Comparison of ENCODE assay signal across 17 cellular contexts in the genomic region with DNA sequence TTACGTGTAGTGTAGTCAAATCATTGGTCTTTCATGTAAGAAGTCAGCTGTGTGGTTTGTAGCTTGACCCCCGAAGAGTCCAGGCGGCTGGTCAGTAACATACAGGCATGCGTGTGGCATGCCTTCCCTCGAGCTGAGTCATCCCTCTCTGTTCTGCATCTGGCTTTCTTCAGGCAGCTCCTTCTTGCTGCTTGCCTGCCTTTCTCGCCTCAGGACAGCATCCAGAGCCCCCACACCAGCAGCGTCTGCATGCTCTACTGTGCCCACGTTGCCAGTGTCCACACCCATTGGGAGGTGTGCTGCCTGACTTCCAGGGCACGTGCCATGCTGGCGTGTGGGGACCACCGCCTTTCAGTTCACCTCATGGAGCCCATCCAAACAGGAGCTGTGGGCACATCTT.
DNase-seq lines count a peak whose midpoint lies in the region; ATAC-seq and TF ChIP-seq lines count a peak whose summit lies in the region.
"Had no signal": no experiment of that assay in that cellular context is flagged by ENCODE, and none has a peak within 500 bp of the region (broad histone marks: within the 10 kb centered on the region; RNA-seq: fewer than 3 reads in every experiment).

No MANE protein-coding gene starts in this region.

- no peak overlapping the region for H3K27ac ChIP-seq in A673 (ENCODE audit: low read depth, low read length, poor library complexity, severe bottlenecking)
- H3K27ac ChIP-seq: ovary had no signal

- H3K4me1 Mint-ChIP-seq in endothelial cell (ENCODE audit: unreplicated experiment) (peaks cover 20% of the 10 kb centered on the region), mesothelial cell of epicardium (peaks cover 13% of the 10 kb centered on the region)
- H3K4me1 Mint-ChIP-seq: B cell had no signal

- peaks cover 19% of the 10 kb centered on the region for H3K4me1 ChIP-seq in A673 (ENCODE audit: insufficient read depth, low read length, poor library complexity, severe bottlenecking)

- ATAC-seq in omental fat pad (ENCODE audit: low FRiP score) = no peak

- CTCF ChIA-PET in A673 (lab: Charles Lee) = no interaction called here

- H3K36me3 Mint-ChIP-seq in endothelial cell (ENCODE audit: low read depth, unreplicated experiment) (peaks cover 58% of the 10 kb centered on the region), mesothelial cell of epicardium (peaks cover 60% of the 10 kb centered on the region)

- no peaks in the 10 kb centered on the region for H3K27me3 ChIP-seq in A673 (replicated peaks; ENCODE audit: insufficient read depth, low read depth, low read length, poor library complexity)
- H3K27me3 ChIP-seq: ovary had no signal

- POLR2A ChIA-PET in A673 (lab: Charles Lee; ENCODE audit: low non-redundant PET) = no interaction called here

- intact Hi-C loops in A673 (cut with micrococcal nuclease; ENCODE audit: unreplicated experiment) = no loop called here

- no peaks in the 10 kb centered on the region for H3K27me3 Mint-ChIP-seq in endothelial cell (ENCODE audit: unreplicated experiment)
- H3K27me3 Mint-ChIP-seq in mesothelial cell of epicardium (ENCODE audit: low read depth) = no peaks in the 10 kb centered on the region
- H3K27me3 Mint-ChIP-seq: B cell had no signal

- H3K4me3 Mint-ChIP-seq in endothelial cell (ENCODE audit: unreplicated experiment) = peak overlapping the region; percentile 32
- no peak overlapping the region for H3K4me3 Mint-ChIP-seq in mesothelial cell of epicardium
- H3K4me3 Mint-ChIP-seq: B cell; T-helper 1 cell treated with Interleukin-12 subunit alpha and Interleukin-12 subunit beta and Interleukin-4 antibody, amounts not matched to agents 30 μg/mL and 1 μg/mL, for 36 hours had no signal

- H3K9me3 Mint-ChIP-seq in endothelial cell (ENCODE audit: unreplicated experiment) = peaks cover 5% of the 10 kb centered on the region
- peaks cover 7% of the 10 kb centered on the region for H3K9me3 Mint-ChIP-seq in mesothelial cell of epicardium
- H3K9me3 Mint-ChIP-seq: T-helper 1 cell treated with Interleukin-12 subunit alpha and Interleukin-12 subunit beta and Interleukin-4 antibody, amounts not matched to agents 30 μg/mL and 1 μg/mL, for 36 hours had no signal

- H3K36me3 ChIP-seq in A673 (ENCODE audit: insufficient read depth, low read length, poor library complexity, severe bottlenecking) = peaks cover 67% of the 10 kb centered on the region
- H3K36me3 ChIP-seq: ovary had no signal

- DNase-seq in AG09319 (ENCODE audit: extremely low read depth, low read depth) (peak; percentile 72), LHCN-M2 (ENCODE audit: low read depth) (peak; percentile 87), endothelial cell (ENCODE audit: low spot score) (no peak), mesothelial cell of epicardium (ENCODE audit: low spot score in 2 of 2, unreplicated experiment in 2 of 2) (no peak), omental fat pad (ENCODE audit: low spot score) (no peak), kidney glomerular epithelial cell (lab: John Stamatoyannopoulos, UW) (no peak), A673 (ENCODE audit: low spot score) (no peak)
- no peak for DNase-seq in activated CD8-positive, alpha-beta memory T cell treated with anti-CD3 and anti-CD28 coated beads for 24 hours
- DNase-seq: activated CD4-positive, alpha-beta T cell treated with anti-CD3 and anti-CD28 coated beads, Interleukin-2, amount 50 U/mL, for 48 hours; activated naive CD4-positive, alpha-beta T cell treated with Interleukin-2 at 50 U/mL for 16 hours; dermis blood vessel endothelial cell; glutamatergic neuron; NCI-H2171; ovary; stimulated activated CD4-positive, alpha-beta T cell treated with anti-CD3 and anti-CD28 coated beads, Interleukin-1b, Interleukin-23, amount 100 ng/mL, for 48 hours had no signal

- no peaks in the 10 kb centered on the region for H3K9me3 ChIP-seq in A673 (ENCODE audit: low read depth, low read length, poor library complexity, severe bottlenecking)
- H3K9me3 ChIP-seq: ovary had no signal

- H3K4me3 ChIP-seq in A673 (ENCODE audit: low read depth, low read length, poor library complexity, severe bottlenecking) = no peak overlapping the region
- H3K4me3 ChIP-seq: ovary had no signal

- no peak for TF ChIP-seq CTCF in AG09319 (IDR thresholded peaks at IDR 0.05; ENCODE audit: low read depth, low read length)
- no peak for TF ChIP-seq CTCF in endothelial cell (IDR thresholded peaks at IDR 0.05; ENCODE audit: unreplicated experiment)
- no peak for TF ChIP-seq CTCF in mesothelial cell of epicardium (IDR thresholded peaks at IDR 0.05; ENCODE audit: unreplicated experiment)
- no peak for TF ChIP-seq CTCF in omental fat pad (IDR thresholded peaks at IDR 0.05)
- TF ChIP-seq CTCF in A673 (conservative IDR thresholded peaks at IDR 0.05; ENCODE audit: low read depth, low read length) = no peak

- H3K27ac Mint-ChIP-seq in endothelial cell (ENCODE audit: unreplicated experiment) (peak overlapping the region; percentile 3), mesothelial cell of epicardium (peak overlapping the region; percentile 13)
- H3K27ac Mint-ChIP-seq: B cell; T-helper 1 cell treated with Interleukin-12 subunit alpha and Interleukin-12 subunit beta and Interleukin-4 antibody, amounts not matched to agents 30 μg/mL and 1 μg/mL, for 36 hours had no signal

- no TSS peak for BruUV-seq in A673 (replicated peaks; lab: Mats Ljungman, UMichigan)

Comparison
In these comparisons a context has a peak if more than half of its experiments do, and no peak if none do; other contexts are left out.
1. DNase-seq: peak in AG09319 (single experiment) and LHCN-M2 (single experiment); none in endothelial cell (single experiment), mesothelial cell of epicardium (0 of 2), omental fat pad (single experiment), kidney glomerular epithelial cell (single experiment), activated CD8-positive, alpha-beta memory T cell treated with anti-CD3 and anti-CD28 coated beads for 24 hours (single experiment) and A673 (single experiment).